8 cellular contexts compared by ENCODE assay signal in the genomic region with DNA sequence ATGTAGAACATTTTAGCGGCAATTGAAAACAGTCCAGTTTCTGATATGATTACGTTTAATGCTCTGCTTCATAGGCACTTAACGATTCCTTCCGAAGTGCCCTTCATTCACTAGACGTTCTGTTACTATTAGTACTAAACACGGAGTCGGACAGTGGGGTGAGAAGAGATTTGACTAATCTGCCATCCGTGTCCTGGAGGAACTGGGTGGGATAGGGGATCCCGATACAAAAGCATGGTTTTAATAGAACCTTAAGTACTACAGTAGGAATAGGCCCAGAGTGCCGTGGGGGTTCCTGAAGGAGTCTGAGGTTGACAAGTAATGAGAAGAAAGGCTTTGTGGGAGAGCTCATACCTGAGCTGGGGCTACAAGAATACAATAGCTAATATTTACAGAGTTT. TPM values are rescaled to one million over a fixed set of nuclear protein-coding genes. Genes with fewer than 3 reads are reported as not detected.
DNase-seq lines count a peak whose midpoint lies in the region; ATAC-seq and TF ChIP-seq lines count a peak whose summit lies in the region.

No MANE protein-coding gene starts in this region.

- H3K79me2 ChIP-seq in GM23248 (ENCODE audit: insufficient read depth): peaks cover 50% of the 10 kb centered on the region

- H3K27me3 ChIP-seq in GM23248 (replicated peaks; ENCODE audit: insufficient read depth): no peaks in the 10 kb centered on the region
- H3K27me3 ChIP-seq in foreskin keratinocyte: no peaks in the 10 kb centered on the region
- no peaks in the 10 kb centered on the region for H3K27me3 ChIP-seq in skeletal muscle tissue (ENCODE audit: control insufficient read depth in 3 of 3, insufficient read depth in 3 of 3, low read length in 3 of 3)

- H3K4me3 ChIP-seq in GM23248 (peak overlapping the region; percentile 95), skeletal muscle tissue (ENCODE audit: low read length in 3 of 3) (peak overlapping the region; percentile 98 to 100 (median 98))

- peak; percentile 10 for ATAC-seq in SK-N-SH treated with all-trans-retinoic acid at 6 μM for 48 hours
- no peak for ATAC-seq in foreskin keratinocyte

- no peaks in the 10 kb centered on the region for H3K36me3 ChIP-seq in GM23248 (ENCODE audit: low read depth)
- H3K36me3 ChIP-seq in skeletal muscle tissue (ENCODE audit: control insufficient read depth in 3 of 3, insufficient read depth in 3 of 3, low read length in 3 of 3): peaks cover 0 to 4% (median 0%) of the 10 kb centered on the region in 3 donors

- H4K20me1 ChIP-seq in GM23248 (ENCODE audit: insufficient read depth): no peaks in the 10 kb centered on the region

- peak overlapping the region; percentile 100 for H2AFZ ChIP-seq in GM23248

- no peaks in the 10 kb centered on the region for H3K9me2 ChIP-seq in GM23248 (ENCODE audit: insufficient read depth)

- H3K4me2 ChIP-seq in GM23248 (ENCODE audit: unreplicated experiment): peak overlapping the region; percentile 94

- WGBS in GM23248 (ENCODE audit: low coverage in 1 of 2, low lambda C conversion rate in 2 of 2, missing lambda C conversion rate in 2 of 2), 2 experiments: 1 to 4% methylated on average over 10 of the region's 10 CpGs

- H3F3A ChIP-seq in GM23248 (ENCODE audit: insufficient read depth): no peaks in the 10 kb centered on the region

- H3K9ac ChIP-seq in GM23248 (peak overlapping the region; percentile 90), skeletal muscle tissue (ENCODE audit: low read depth in 1 of 3, low read length in 3 of 3) (peak overlapping the region; percentile 85 to 94 (median 86))

- H3K27ac ChIP-seq in GM23248 (peak overlapping the region; percentile 74; the same call in 1 of the 2 replicates), foreskin keratinocyte (peak overlapping the region; percentile 27), skeletal muscle tissue (ENCODE audit: low read depth, low read length) (no peak overlapping the region)

- peak; percentile 27 for DNase-seq in GM23248
- DNase-seq in foreskin keratinocyte: no peak
- no peak for DNase-seq in HuH-7.5 (ENCODE audit: low spot score)
- DNase-seq in mesenteric fat pad (ENCODE audit: low spot score): no peak
- DNase-seq in DMS153 (lab: John Stamatoyannopoulos, UW): no peak
- DNase-seq in cortex of kidney (lab: John Stamatoyannopoulos, UW): no peak

- in situ Hi-C loops in GM23248 (cut with MboI): no loop called here

- peaks cover 6% of the 10 kb centered on the region; the same call in 1 of the 2 replicates for H3K4me1 ChIP-seq in GM23248 (ENCODE audit: insufficient read depth)
- no peaks in the 10 kb centered on the region for H3K4me1 ChIP-seq in foreskin keratinocyte
- H3K4me1 ChIP-seq in skeletal muscle tissue (ENCODE audit: control insufficient read depth in 3 of 3, insufficient read depth in 3 of 3, low read length in 3 of 3): peaks cover 12 to 20% (median 13%) of the 10 kb centered on the region in 3 donors

- no peak for TF ChIP-seq CTCF in foreskin keratinocyte (conservative IDR thresholded peaks at IDR 0.05)

- H3K9me3 ChIP-seq in GM23248 (ENCODE audit: low read depth) (no peaks in the 10 kb centered on the region), skeletal muscle tissue (ENCODE audit: control insufficient read depth in 3 of 3, low read length in 3 of 3) (no peaks in the 10 kb centered on the region)

TF ChIP-seq in SK-N-SH treated with all-trans-retinoic acid at 6 μM for 48 hours, 23 proteins besides CTCF, POLR2A, EP300 and RAD21:
- no peak for TF ChIP-seq GLIS3 (CRISPR knock-in tag; IDR thresholded peaks at IDR 0.05)
- no peak for TF ChIP-seq TOX (CRISPR knock-in tag; IDR thresholded peaks at IDR 0.05; ENCODE audit: borderline replicate concordance)
- TF ChIP-seq ZNF565 (CRISPR knock-in tag; conservative IDR thresholded peaks at IDR 0.05; ENCODE audit: low read depth): no peak
- no peak for TF ChIP-seq SNAI2 (CRISPR knock-in tag; IDR thresholded peaks at IDR 0.05)
- no peak for TF ChIP-seq ZNF70 (CRISPR knock-in tag; IDR thresholded peaks at IDR 0.05)
- TF ChIP-seq, protein P1, sequence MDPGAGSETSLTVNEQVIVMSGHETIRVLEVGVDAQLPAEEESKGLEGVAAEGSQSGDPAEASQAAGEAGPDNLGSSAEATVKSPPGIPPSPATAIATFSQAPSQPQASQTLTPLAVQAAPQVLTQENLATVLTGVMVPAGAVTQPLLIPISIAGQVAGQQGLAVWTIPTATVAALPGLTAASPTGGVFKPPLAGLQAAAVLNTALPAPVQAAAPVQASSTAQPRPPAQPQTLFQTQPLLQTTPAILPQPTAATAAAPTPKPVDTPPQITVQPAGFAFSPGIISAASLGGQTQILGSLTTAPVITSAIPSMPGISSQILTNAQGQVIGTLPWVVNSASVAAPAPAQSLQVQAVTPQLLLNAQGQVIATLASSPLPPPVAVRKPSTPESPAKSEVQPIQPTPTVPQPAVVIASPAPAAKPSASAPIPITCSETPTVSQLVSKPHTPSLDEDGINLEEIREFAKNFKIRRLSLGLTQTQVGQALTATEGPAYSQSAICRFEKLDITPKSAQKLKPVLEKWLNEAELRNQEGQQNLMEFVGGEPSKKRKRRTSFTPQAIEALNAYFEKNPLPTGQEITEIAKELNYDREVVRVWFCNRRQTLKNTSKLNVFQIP (CRISPR knock-in tag; IDR thresholded peaks at IDR 0.05; ENCODE audit: borderline replicate concordance, low read depth): no peak
- no peak for TF ChIP-seq ZFP3 (CRISPR knock-in tag; IDR thresholded peaks at IDR 0.05)
- no peak for TF ChIP-seq ISL1 (CRISPR knock-in tag; IDR thresholded peaks at IDR 0.05)
- TF ChIP-seq, protein P2, sequence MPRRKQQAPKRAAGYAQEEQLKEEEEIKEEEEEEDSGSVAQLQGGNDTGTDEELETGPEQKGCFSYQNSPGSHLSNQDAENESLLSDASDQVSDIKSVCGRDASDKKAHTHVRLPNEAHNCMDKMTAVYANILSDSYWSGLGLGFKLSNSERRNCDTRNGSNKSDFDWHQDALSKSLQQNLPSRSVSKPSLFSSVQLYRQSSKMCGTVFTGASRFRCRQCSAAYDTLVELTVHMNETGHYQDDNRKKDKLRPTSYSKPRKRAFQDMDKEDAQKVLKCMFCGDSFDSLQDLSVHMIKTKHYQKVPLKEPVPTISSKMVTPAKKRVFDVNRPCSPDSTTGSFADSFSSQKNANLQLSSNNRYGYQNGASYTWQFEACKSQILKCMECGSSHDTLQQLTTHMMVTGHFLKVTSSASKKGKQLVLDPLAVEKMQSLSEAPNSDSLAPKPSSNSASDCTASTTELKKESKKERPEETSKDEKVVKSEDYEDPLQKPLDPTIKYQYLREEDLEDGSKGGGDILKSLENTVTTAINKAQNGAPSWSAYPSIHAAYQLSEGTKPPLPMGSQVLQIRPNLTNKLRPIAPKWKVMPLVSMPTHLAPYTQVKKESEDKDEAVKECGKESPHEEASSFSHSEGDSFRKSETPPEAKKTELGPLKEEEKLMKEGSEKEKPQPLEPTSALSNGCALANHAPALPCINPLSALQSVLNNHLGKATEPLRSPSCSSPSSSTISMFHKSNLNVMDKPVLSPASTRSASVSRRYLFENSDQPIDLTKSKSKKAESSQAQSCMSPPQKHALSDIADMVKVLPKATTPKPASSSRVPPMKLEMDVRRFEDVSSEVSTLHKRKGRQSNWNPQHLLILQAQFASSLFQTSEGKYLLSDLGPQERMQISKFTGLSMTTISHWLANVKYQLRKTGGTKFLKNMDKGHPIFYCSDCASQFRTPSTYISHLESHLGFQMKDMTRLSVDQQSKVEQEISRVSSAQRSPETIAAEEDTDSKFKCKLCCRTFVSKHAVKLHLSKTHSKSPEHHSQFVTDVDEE (CRISPR knock-in tag; IDR thresholded peaks at IDR 0.05): no peak
- no peak for TF ChIP-seq PPARA (CRISPR knock-in tag; IDR thresholded peaks at IDR 0.05; ENCODE audit: borderline replicate concordance)
- no peak for TF ChIP-seq ESRRG (CRISPR knock-in tag; IDR thresholded peaks at IDR 0.05)
- no peak for TF ChIP-seq RARB (CRISPR knock-in tag; IDR thresholded peaks at IDR 0.05)

RNA-seq across cellular contexts. Expression of a gene that starts 0.6 kb away (rescaled TPM):
- 17.3 and 38.5 TPM in 2 replicates for total RNA-seq in GM23248 (2014; rRNA removed; shearing (Covaris generic))
- polyA plus RNA-seq in GM23248 (2016; fragmentation: Nextera tagmentation; extraction: Ambion mirVana) (54.9 and 57.6 TPM in 2 replicates), foreskin keratinocyte (26.0 and 27.3 TPM in 2 replicates)
- total RNA-seq in foreskin keratinocyte (17.3 and 20.5 TPM in 2 replicates), skeletal muscle tissue (12.0 TPM), mesenteric fat pad (15.2 TPM)

RNA-seq across cellular contexts. Expression of a gene that starts 0.7 kb away (rescaled TPM):
- total RNA-seq in GM23248 (2014; rRNA removed; shearing (Covaris generic)): 13.7 and 13.9 TPM in 2 replicates
- 7.7 and 10.5 TPM in 2 replicates for polyA plus RNA-seq in GM23248 (2016; fragmentation: Nextera tagmentation; extraction: Ambion mirVana)
- 26.1 and 26.6 TPM in 2 replicates for total RNA-seq in foreskin keratinocyte
- polyA plus RNA-seq in foreskin keratinocyte: 11.7 and 12.6 TPM in 2 replicates
- 21.9 TPM for total RNA-seq in skeletal muscle tissue
- 12.0 TPM for total RNA-seq in mesenteric fat pad

RNA-seq across cellular contexts. Expression of a gene that starts 13.3 kb away (rescaled TPM):
- 0.13 and 0.54 TPM in 2 replicates for total RNA-seq in GM23248 (2014; rRNA removed; shearing (Covaris generic))
- polyA plus RNA-seq in GM23248 (2016; fragmentation: Nextera tagmentation; extraction: Ambion mirVana) (0.52 and 0.75 TPM in 2 replicates), foreskin keratinocyte (0.18 and 0.34 TPM in 2 replicates)
- total RNA-seq in foreskin keratinocyte (0.28 and 0.37 TPM in 2 replicates), skeletal muscle tissue (under 0.01 TPM), mesenteric fat pad (0.35 TPM)
